ENCODE assay signal across 21 cellular contexts in genomic region chr15:38879909-38880471, GRCh38.
DNase-seq lines count a peak whose midpoint lies in the region; ATAC-seq and TF ChIP-seq lines count a peak whose summit lies in the region.
"Had no signal": no experiment of that assay in that cellular context is flagged by ENCODE, and none has a peak within 500 bp of the region (broad histone marks: within the 10 kb centered on the region; RNA-seq: fewer than 3 reads in every experiment).

No MANE protein-coding gene starts in this region.

- POLR2A ChIA-PET in PC-3 (lab: Charles Lee; ENCODE audit: unreplicated experiment): no interaction called here

- H3K4me3 ChIP-seq in adipocyte (ENCODE audit: low read length) (peak overlapping the region; percentile 0), gastroesophageal sphincter (no peak overlapping the region), ovary (no peak overlapping the region), PC-3 (ENCODE audit: low read length) (no peak overlapping the region)
- H3K4me3 ChIP-seq: BLaER1 had no signal

- WGBS in gastroesophageal sphincter (ENCODE audit: low coverage in 1 of 2), 2 donors: 56 to 72% methylated on average over 3 of the region's 4 CpGs
- 49 to 65% (median 55%) methylated on average over 4 of the region's 4 CpGs for WGBS in ovary, 3 donors

- ATAC-seq in gastroesophageal sphincter: peak; percentile 86
- no peak for ATAC-seq in HG02852 (IDR thresholded peaks at IDR 0.05; ENCODE audit: unreplicated experiment)
- ATAC-seq in effector memory CD8-positive, alpha-beta T cell (replicated peaks): no peak
- ATAC-seq in PC-3: no peak
- ATAC-seq in HG02798 (IDR thresholded peaks at IDR 0.05; ENCODE audit: poor library complexity, unreplicated experiment): no peak
- ATAC-seq: activated T-helper 17 cell treated with anti-CD3 and anti-CD28 coated beads, Interleukin-2, amount 50 U/mL, for 72 hours had no signal

- H3K4me1 Mint-ChIP-seq in effector memory CD8-positive, alpha-beta T cell (ENCODE audit: low read depth in 2 of 2): peaks cover 0 to 4% of the 10 kb centered on the region in 2 donors
- H3K4me1 Mint-ChIP-seq: memory B cell had no signal

- no peaks in the 10 kb centered on the region for H3K79me2 ChIP-seq in PC-3 (ENCODE audit: low read length)

- H3K4me3 Mint-ChIP-seq in effector memory CD8-positive, alpha-beta T cell: no peak overlapping the region
- H3K4me3 Mint-ChIP-seq: activated CD4-positive, alpha-beta memory T cell treated with anti-CD3 and anti-CD28 coated beads for 36 hours; activated T-helper 17 cell treated with anti-CD3 and anti-CD28 coated beads, Interleukin-2, amount 50 U/mL, for 72 hours; brain; IgD-negative memory B cell; memory B cell had no signal

- H3K4me2 ChIP-seq in PC-3 (ENCODE audit: low read length): no peak overlapping the region
- H3K4me2 ChIP-seq: BLaER1 had no signal

- peaks cover 38% of the 10 kb centered on the region for H3K4me1 ChIP-seq in adipocyte (ENCODE audit: control insufficient read depth, insufficient read depth, low read length)
- H3K4me1 ChIP-seq in gastroesophageal sphincter: peaks cover 0 to 57% (median 3%) of the 10 kb centered on the region in 3 donors
- peaks cover 13% of the 10 kb centered on the region for H3K4me1 ChIP-seq in ovary (ENCODE audit: insufficient read depth)
- H3K4me1 ChIP-seq in PC-3 (ENCODE audit: insufficient read depth, low read length): no peaks in the 10 kb centered on the region
- H3K4me1 ChIP-seq: BLaER1 had no signal

- no peak overlapping the region for H3K27ac Mint-ChIP-seq in effector memory CD8-positive, alpha-beta T cell
- H3K27ac Mint-ChIP-seq: activated CD4-positive, alpha-beta memory T cell treated with anti-CD3 and anti-CD28 coated beads for 36 hours; activated T-helper 17 cell treated with anti-CD3 and anti-CD28 coated beads, Interleukin-2, amount 50 U/mL, for 72 hours; IgD-negative memory B cell; memory B cell had no signal

- H3K27ac ChIP-seq in C4-2B (peak overlapping the region; percentile 13; the same call in 1 of the 2 replicates), gastroesophageal sphincter (peak overlapping the region in 2 of 4 donors; percentile 17 to 54), ovary (no peak overlapping the region), PC-3 (ENCODE audit: low read length) (no peak overlapping the region)
- H3K27ac ChIP-seq: BLaER1 had no signal

- H3K27me3 Mint-ChIP-seq in effector memory CD8-positive, alpha-beta T cell: peaks cover 6 to 13% of the 10 kb centered on the region in 2 donors

- H3K9me3 ChIP-seq in adipocyte (ENCODE audit: control insufficient read depth, low read length): no peaks in the 10 kb centered on the region
- H3K9me3 ChIP-seq in gastroesophageal sphincter: no peaks in the 10 kb centered on the region
- H3K9me3 ChIP-seq in ovary: no peaks in the 10 kb centered on the region
- H3K9me3 ChIP-seq in PC-3 (ENCODE audit: low read length): no peaks in the 10 kb centered on the region
- H3K9me3 ChIP-seq: BLaER1 had no signal

- H4K20me1 ChIP-seq in PC-3 (ENCODE audit: low read length): no peaks in the 10 kb centered on the region
- H4K20me1 ChIP-seq: BLaER1 had no signal

- H3F3A ChIP-seq in PC-3 (ENCODE audit: low read length, unreplicated experiment): no peaks in the 10 kb centered on the region

- DNase-seq in adipocyte (ENCODE audit: low read depth) (no peak), ovary (peak in 3 of 5 donors; percentile 27 to 62 (median 33)), PC-3 (no peak)
- DNase-seq in effector memory CD8-positive, alpha-beta T cell: no peak
- DNase-seq: activated CD4-positive, alpha-beta memory T cell treated with anti-CD3 and anti-CD28 coated beads for 36 hours; DMS79; hypothalamus; NCI-H82; occipital lobe; RPMI8226; stimulated activated CD4-positive, alpha-beta T cell treated with anti-CD3 and anti-CD28 coated beads, Interleukin-15, amount 100 ng/mL, for 24 hours; T1000 had no signal

- H3K9me3 Mint-ChIP-seq in effector memory CD8-positive, alpha-beta T cell: no peaks in the 10 kb centered on the region
- H3K9me3 Mint-ChIP-seq: activated CD4-positive, alpha-beta memory T cell treated with anti-CD3 and anti-CD28 coated beads for 36 hours; activated T-helper 17 cell treated with anti-CD3 and anti-CD28 coated beads, Interleukin-2, amount 50 U/mL, for 72 hours; memory B cell had no signal

- intact Hi-C loops in ovary (cut with DNase I) (no loop called here), PC-3 (cut with micrococcal nuclease) (no loop called here)

- no peaks in the 10 kb centered on the region for H3K36me3 ChIP-seq in adipocyte (ENCODE audit: control insufficient read depth, insufficient read depth, low read length, severe bottlenecking)
- H3K36me3 ChIP-seq in gastroesophageal sphincter: no peaks in the 10 kb centered on the region
- H3K36me3 ChIP-seq in ovary: no peaks in the 10 kb centered on the region
- no peaks in the 10 kb centered on the region for H3K36me3 ChIP-seq in PC-3 (ENCODE audit: low read depth, low read length)
- H3K36me3 ChIP-seq: BLaER1 had no signal

- H3K9ac ChIP-seq in adipocyte (ENCODE audit: low read length) (peak overlapping the region; percentile 6), PC-3 (ENCODE audit: low read length) (no peak overlapping the region)
- H3K9ac ChIP-seq: BLaER1 had no signal

- no peaks in the 10 kb centered on the region for H3K36me3 Mint-ChIP-seq in effector memory CD8-positive, alpha-beta T cell (ENCODE audit: insufficient read depth)
- H3K36me3 Mint-ChIP-seq: activated CD4-positive, alpha-beta memory T cell treated with anti-CD3 and anti-CD28 coated beads for 36 hours; brain; memory B cell had no signal

- CTCF ChIA-PET in PC-3 (lab: Charles Lee): no interaction called here

- TF ChIP-seq POLR2A in gastroesophageal sphincter (IDR thresholded peaks at IDR 0.05) (no peak), ovary (IDR thresholded peaks at IDR 0.05) (no peak)

- no TSS peak for BruUV-seq in PC-3 (replicated peaks; lab: Mats Ljungman, UMichigan)

- TF ChIP-seq EP300 in gastroesophageal sphincter (IDR thresholded peaks at IDR 0.05) (no peak), ovary (IDR thresholded peaks at IDR 0.05) (no peak)

- no peak overlapping the region for H2AFZ ChIP-seq in PC-3 (ENCODE audit: low read length)

- H3K9me2 ChIP-seq in PC-3 (replicated peaks; ENCODE audit: low read length): no peaks in the 10 kb centered on the region

- no peaks in the 10 kb centered on the region for H3K27me3 ChIP-seq in adipocyte (replicated peaks; ENCODE audit: control insufficient read depth, insufficient read depth, low read length)
- no peaks in the 10 kb centered on the region for H3K27me3 ChIP-seq in gastroesophageal sphincter
- no peaks in the 10 kb centered on the region for H3K27me3 ChIP-seq in ovary
- no peaks in the 10 kb centered on the region for H3K27me3 ChIP-seq in PC-3 (ENCODE audit: low read length)
- H3K27me3 ChIP-seq: BLaER1 had no signal

- TF ChIP-seq CTCF in C4-2B (conservative IDR thresholded peaks at IDR 0.05) (no peak), gastroesophageal sphincter (IDR thresholded peaks at IDR 0.05) (no peak), ovary (IDR thresholded peaks at IDR 0.05) (no peak), PC-3 (conservative IDR thresholded peaks at IDR 0.05; ENCODE audit: low read depth, low read length) (no peak)

Comparison
In these comparisons a context has a peak if more than half of its experiments do, and no peak if none do; other contexts are left out.
1. DNase-seq: peak in ovary (3 of 5); none in adipocyte (single experiment), effector memory CD8-positive, alpha-beta T cell (0 of 3) and PC-3 (single experiment).